9 cellular contexts compared by ENCODE assay signal in genomic region chr5:140633081-140633471, GRCh38. TPM values are rescaled to one million over a fixed set of nuclear protein-coding genes. Genes with fewer than 3 reads are reported as not detected.
DNase-seq lines count a peak whose midpoint lies in the region; ATAC-seq and TF ChIP-seq lines count a peak whose summit lies in the region.
"Had no signal": no experiment of that assay in that cellular context is flagged by ENCODE, and none has a peak within 500 bp of the region (broad histone marks: within the 10 kb centered on the region; RNA-seq: fewer than 3 reads in every experiment).

Gene CD14, minus strand, starts transcription at chr5:140633175. Its CDS starts 104 bp downstream, at chr5:140633071.

- no peaks in the 10 kb centered on the region for H3K36me3 ChIP-seq in Panc1 (ENCODE audit: control insufficient read depth, insufficient read depth, low read length)
- no peaks in the 10 kb centered on the region for H3K36me3 ChIP-seq in effector memory CD4-positive, alpha-beta T cell (ENCODE audit: control insufficient read depth, insufficient read depth, low read length)

- H3K9me3 ChIP-seq in AG04450 (ENCODE audit: control insufficient read depth, insufficient read depth, low read length) (peaks cover 7% of the 10 kb centered on the region), Panc1 (ENCODE audit: control insufficient read depth, insufficient read depth, low read depth, low read length) (peaks cover 5% of the 10 kb centered on the region; the same call in 1 of the 2 replicates), mononuclear cell (ENCODE audit: low read depth, low read length) (no peaks in the 10 kb centered on the region)
- H3K9me3 ChIP-seq in effector memory CD4-positive, alpha-beta T cell (ENCODE audit: control insufficient read depth, low read length): no peaks in the 10 kb centered on the region

- POLR2A ChIA-PET in AG04450 (lab: Yijun Ruan, JAX): interaction anchor here (0.9 to 1.1 kb wide), 3 partner anchors 15 to 69 kb away, joined by 3 to 13 read pairs (median 3); partner anchors contain the start of genes IK and NDUFA2
- POLR2A ChIA-PET in Panc1 (lab: Charles Lee): no interaction called here

- peaks cover 8% of the 10 kb centered on the region for H3K4me1 ChIP-seq in Panc1 (ENCODE audit: control insufficient read depth, insufficient read depth, low read length)
- H3K4me1 ChIP-seq in effector memory CD4-positive, alpha-beta T cell (ENCODE audit: control insufficient read depth, insufficient read depth, low read length, poor library complexity, severe bottlenecking): peaks cover 10% of the 10 kb centered on the region
- H3K4me1 ChIP-seq in mononuclear cell (ENCODE audit: insufficient read depth, low read length): peaks cover 68% of the 10 kb centered on the region

- H3K4me3 ChIP-seq in AG04450 (ENCODE audit: low read depth, low read length) (peak within 1 kb of the TSS; percentile 60), Panc1 (ENCODE audit: low read depth in 2 of 2, low read length in 2 of 2) (peak within 1 kb of the TSS; percentile 41 to 54), mononuclear cell (ENCODE audit: low read length) (peak within 1 kb of the TSS; percentile 61)
- H3K4me3 ChIP-seq in effector memory CD4-positive, alpha-beta T cell (ENCODE audit: insufficient read depth, low read depth, low read length, poor library complexity, severe bottlenecking): peak within 1 kb of the TSS; percentile 65

- peaks cover 21% of the 10 kb centered on the region for H3K27me3 ChIP-seq in AG04450 (ENCODE audit: control insufficient read depth, insufficient read depth, low read length)
- no peaks in the 10 kb centered on the region for H3K27me3 ChIP-seq in Panc1 (ENCODE audit: control insufficient read depth, insufficient read depth, low read length)
- H3K27me3 ChIP-seq in effector memory CD4-positive, alpha-beta T cell (replicated peaks; ENCODE audit: control insufficient read depth, insufficient read depth, low read length, poor library complexity, severe bottlenecking): no peaks in the 10 kb centered on the region
- peaks cover 3% of the 10 kb centered on the region for H3K27me3 ChIP-seq in mononuclear cell (ENCODE audit: insufficient read depth, low read length)

- intact Hi-C loops in Panc1 (cut with micrococcal nuclease; ENCODE audit: unreplicated experiment): no loop called here

- in situ Hi-C loops in Panc1 (cut with HindIII; ENCODE audit: low pct_unique_long_range_greater_than_20kb, low sequenced_read_pairs): no loop called here

- ATAC-seq in GM19023 (IDR thresholded peaks at IDR 0.05; ENCODE audit: unreplicated experiment): peak; percentile 17
- ATAC-seq in Panc1: peak; percentile 83
- ATAC-seq in GM21423 (IDR thresholded peaks at IDR 0.05; ENCODE audit: unreplicated experiment): no peak
- ATAC-seq: HCT116 had no signal

- no TSS peak for BruUV-seq in Panc1 (replicated peaks; lab: Mats Ljungman, UMichigan)

- no peak for DNase-seq in AG04450 (ENCODE audit: low read depth, low spot score)
- DNase-seq in Panc1 (ENCODE audit: low read depth, low spot score): no peak
- DNase-seq in effector memory CD4-positive, alpha-beta T cell: no peak
- DNase-seq in kidney glomerular epithelial cell (lab: John Stamatoyannopoulos, UW): no peak
- DNase-seq in NCI-H2081 treated with DMSO at 0.1 percent for 48 hours (lab: John Stamatoyannopoulos, UW): no peak

- CTCF ChIA-PET in AG04450 (lab: Charles Lee) (interaction anchor here (0.8 to 2.2 kb wide), 5 partner anchors 58 to 281 kb away, joined by 3 to 6 read pairs (median 4); partner anchors contain the start of genes EIF4EBP3 and SRA1), Panc1 (lab: Charles Lee) (interaction anchor here (0.6 to 0.8 kb wide), 2 partner anchors 57 to 416 kb away, joined by 3 read pairs; no protein-coding TSS in a partner anchor)

- H3K27ac ChIP-seq in AG04450 (ENCODE audit: low read depth, low read length) (no peak within 1 kb of the TSS), Panc1 (ENCODE audit: low read length) (peak within 1 kb of the TSS; percentile 41; the same call in 1 of the 2 replicates)
- peak within 1 kb of the TSS; percentile 58 for H3K27ac ChIP-seq in effector memory CD4-positive, alpha-beta T cell (ENCODE audit: insufficient read depth, low read length, poor library complexity, severe bottlenecking)

- TF ChIP-seq CTCF in AG04450 (IDR thresholded peaks at IDR 0.05; ENCODE audit: low read depth, low read length): no peak
- peak; percentile 19; the same call in 1 of the 2 replicates for TF ChIP-seq CTCF in Panc1 (IDR thresholded peaks at IDR 0.05)

RNA-seq across cellular contexts. Expression of gene CD14, which starts in this region (rescaled TPM):
- polyA plus RNA-seq in AG04450 (2011; rRNA removed): 0.29 and 0.71 TPM in 2 replicates
- 0.13 TPM in 1 of 2 replicates, not detected in the other for polyA minus RNA-seq in AG04450 (2011; rRNA and poly(A)+ RNA removed)
- 2.5 TPM for total RNA-seq in Panc1 (2021; ENCODE audit: unreplicated experiment)
- polyA plus RNA-seq in Panc1 (2012; ENCODE audit: insufficient read length): 1.8 TPM
- total RNA-seq in mononuclear cell: 138 TPM

Comparison
In these comparisons a context has a peak if more than half of its experiments do, and no peak if none do; other contexts are left out.
1. RNA of gene CD14 (total RNA-seq): 138 TPM in mononuclear cell (single experiment); 2.5 TPM in Panc1 (single experiment); every median in the first group is over 10 times any median in the second.
2. Peak in every context shown above with its lines, with median percentiles within 50 percentile points of each other: H3K4me3 ChIP-seq.